Comparison of ENCODE assay signal across 31 cellular contexts in genomic region chr2:200023570-200023969, GRCh38.
"Had no signal": no experiment of that assay in that cellular context is flagged by ENCODE, and none has a peak within 500 bp of the region (broad histone marks: within the 10 kb centered on the region; RNA-seq: fewer than 3 reads in every experiment).

No MANE protein-coding gene starts in this region.

- H3K36me3 Mint-ChIP-seq: naive B cell; natural killer cell treated with Interleukin-12 subunit alpha and Interleukin-12 subunit beta and Interleukin-15 and Interleukin-18, amount 100 ng/mL, for 72 hours; stimulated activated memory B cell treated with anti-CD40 and anti-IgM and Interleukin-4, amounts not matched to agents 10 μg/mL and 1 μg/mL and 100 μg/mL, for 72 hours; type B pancreatic cell had no signal

- H3K4me2 ChIP-seq: smooth muscle cell had no signal

- H3K4me3 Mint-ChIP-seq: naive B cell; naive thymus-derived CD8-positive, alpha-beta T cell; natural killer cell treated with Interleukin-12 subunit alpha and Interleukin-12 subunit beta and Interleukin-15 and Interleukin-18, amount 100 ng/mL, for 72 hours; nephron progenitor cell; neural crest cell; stimulated activated memory B cell treated with anti-CD40 and anti-IgM and Interleukin-4, amounts not matched to agents 10 μg/mL and 1 μg/mL and 100 μg/mL, for 72 hours; stimulated activated naive CD8-positive, alpha-beta T cell treated with anti-CD3 and anti-CD28 coated beads, Interleukin-15, amount 100 ng/mL, for 72 hours; type B pancreatic cell had no signal

- H3K4me1 Mint-ChIP-seq: naive B cell; naive thymus-derived CD8-positive, alpha-beta T cell; nephron progenitor cell; neural crest cell; stimulated activated memory B cell treated with anti-CD40 and anti-IgM and Interleukin-4, amounts not matched to agents 10 μg/mL and 1 μg/mL and 100 μg/mL, for 72 hours; stimulated activated naive CD8-positive, alpha-beta T cell treated with anti-CD3 and anti-CD28 coated beads, Interleukin-15, amount 100 ng/mL, for 72 hours had no signal

- DNase-seq: naive B cell; naive thymus-derived CD8-positive, alpha-beta T cell; nephron progenitor cell; nucleus accumbens; pancreas; psoas muscle; spleen; stimulated activated CD4-positive, alpha-beta T cell treated with anti-CD3 and anti-CD28 coated beads, Interleukin-12 subunit alpha, Interleukin-12 subunit beta, amount 100 ng/mL, for 4 hours; stimulated activated CD4-positive, alpha-beta T cell treated with anti-CD3 and anti-CD28 coated beads, Interleukin-1b, Interleukin-23, amount 100 ng/mL, for 48 hours; stimulated activated CD4-positive, alpha-beta T cell treated with anti-CD3 and anti-CD28 coated beads, Interleukin-4, amount 100 ng/mL, for 1 hour; stimulated activated CD4-positive, alpha-beta T cell treated with anti-CD3 and anti-CD28 coated beads, Interleukin-4, amount 100 ng/mL, for 4 hours; stimulated activated CD8-positive, alpha-beta memory T cell treated with anti-CD3 and anti-CD28 coated beads, Interleukin-4, amount 100 ng/mL, for 48 hours; stimulated activated naive CD4-positive, alpha-beta T cell; stimulated activated naive CD8-positive, alpha-beta T cell treated with anti-CD3 and anti-CD28 coated beads, Interleukin-15, amount 100 ng/mL, for 72 hours; stimulated activated naive CD8-positive, alpha-beta T cell treated with anti-CD3 and anti-CD28 coated beads, Interleukin-15, Interleukin-2, amounts not matched to agents 100 U/mL and 50 U/mL, for 24 hours; substantia nigra; testis; tibial artery; transverse colon; upper lobe of right lung; uterus had no signal

- FAIRE-seq: pancreas had no signal

- H3K27me3 ChIP-seq: neutrophil, pancreas, spleen, suprapubic skin, testis, tibial artery, transverse colon, upper lobe of right lung, uterus had no signal

- H3K36me3 ChIP-seq: neutrophil, pancreas, spleen, suprapubic skin, tibial artery, transverse colon, upper lobe of right lung, uterus had no signal

- H3K4me1 ChIP-seq: pancreas, spleen, suprapubic skin, testis, tibial artery, transverse colon, upper lobe of right lung, uterus had no signal

- ATAC-seq: naive thymus-derived CD8-positive, alpha-beta T cell; natural killer cell treated with Interleukin-12 subunit alpha and Interleukin-12 subunit beta and Interleukin-15 and Interleukin-18, amount 100 ng/mL, for 72 hours; pancreas; psoas muscle; sciatic nerve; stimulated activated memory B cell treated with anti-CD40 and anti-IgM and Interleukin-4, amounts not matched to agents 10 μg/mL and 1 μg/mL and 100 μg/mL, for 72 hours; stimulated activated naive CD8-positive, alpha-beta T cell treated with anti-CD3 and anti-CD28 coated beads, Interleukin-15, amount 100 ng/mL, for 72 hours; stimulated activated naive CD8-positive, alpha-beta T cell treated with anti-CD3 and anti-CD28 coated beads, Interleukin-15, Interleukin-2, amounts not matched to agents 100 U/mL and 50 U/mL, for 24 hours; upper lobe of right lung had no signal

- H3K4me3 ChIP-seq: pancreas, psoas muscle, skin epidermis, smooth muscle cell, spleen, suprapubic skin, testis, tibial artery, transverse colon, upper lobe of right lung, uterus had no signal

- H3K9me3 ChIP-seq: neutrophil, pancreas, psoas muscle, spleen, suprapubic skin, testis, tibial artery, transverse colon, upper lobe of right lung, uterus had no signal

- H3K9me3 Mint-ChIP-seq: naive thymus-derived CD8-positive, alpha-beta T cell; natural killer cell treated with Interleukin-12 subunit alpha and Interleukin-12 subunit beta and Interleukin-15 and Interleukin-18, amount 100 ng/mL, for 72 hours; stimulated activated naive CD8-positive, alpha-beta T cell treated with anti-CD3 and anti-CD28 coated beads, Interleukin-15, amount 100 ng/mL, for 72 hours had no signal

- H3K27me3 Mint-ChIP-seq: progenitor cell of endocrine pancreas, type B pancreatic cell had no signal

- H3K27ac ChIP-seq: neutrophil, pancreas, psoas muscle, skin epidermis, spleen, suprapubic skin, testis, tibial artery, transverse colon, upper lobe of right lung, uterus had no signal

- H3K27ac Mint-ChIP-seq: naive B cell; naive thymus-derived CD8-positive, alpha-beta T cell; natural killer cell treated with Interleukin-12 subunit alpha and Interleukin-12 subunit beta and Interleukin-15 and Interleukin-18, amount 100 ng/mL, for 72 hours; nephron progenitor cell; progenitor cell of endocrine pancreas; stimulated activated memory B cell treated with anti-CD40 and anti-IgM and Interleukin-4, amounts not matched to agents 10 μg/mL and 1 μg/mL and 100 μg/mL, for 72 hours; stimulated activated naive CD8-positive, alpha-beta T cell treated with anti-CD3 and anti-CD28 coated beads, Interleukin-15, amount 100 ng/mL, for 72 hours; type B pancreatic cell had no signal
